Comparison of ENCODE assay signal across 21 cellular contexts in genomic region chr6:37673436-37673835, GRCh38. TPM values are rescaled to one million over a fixed set of nuclear protein-coding genes. Genes with fewer than 3 reads are reported as not detected.
A peak's percentile ranks its signal among the peaks of the same experiment; 100 is the strongest.
DNase-seq lines count a peak whose midpoint lies in the region; ATAC-seq and TF ChIP-seq lines count a peak whose summit lies in the region.
"Had no signal": no experiment of that assay in that cellular context is flagged by ENCODE, and none has a peak within 500 bp of the region (broad histone marks: within the 10 kb centered on the region; RNA-seq: fewer than 3 reads in every experiment).

No MANE protein-coding gene starts in this region.

- H3K36me3 ChIP-seq in GM23338 (ENCODE audit: insufficient read depth), result no peaks in the 10 kb centered on the region
- H3K36me3 ChIP-seq: left lung had no signal

- intact Hi-C loops in sciatic nerve (cut with DNase I) (no loop called here), lower leg skin (cut with DNase I; ENCODE audit: low total_unique reads) (no loop called here)

- no peak overlapping the region for H3K27ac Mint-ChIP-seq in GM23338
- H3K27ac Mint-ChIP-seq: activated naive CD4-positive, alpha-beta T cell treated with anti-CD3 and anti-CD28 coated beads, Interleukin-2, amount 50 U/mL, for 72 hours; activated T-cell treated with anti-CD3 and anti-CD28 coated beads, Interleukin-2, amount 50 U/mL, for 72 hours; natural killer cell treated with Interleukin-12 subunit alpha and Interleukin-12 subunit beta and Interleukin-15 and Interleukin-18, amount 100 ng/mL, for 72 hours; type B pancreatic cell had no signal

- TF ChIP-seq POLR2A in lower leg skin (IDR thresholded peaks at IDR 0.05), result no peak

- no peaks in the 10 kb centered on the region for H3K4me1 ChIP-seq in GM23338 (ENCODE audit: insufficient read depth)
- H3K4me1 ChIP-seq: left lung had no signal

- no peaks in the 10 kb centered on the region for H3K9me2 ChIP-seq in GM23338 (ENCODE audit: insufficient read depth)

- 60% methylated on average over 10 of the region's 10 CpGs for WGBS in lower leg skin, 2 donors

- no peaks in the 10 kb centered on the region for H3K36me3 Mint-ChIP-seq in GM23338 (ENCODE audit: low read depth)
- H3K36me3 Mint-ChIP-seq: activated naive CD4-positive, alpha-beta T cell treated with anti-CD3 and anti-CD28 coated beads, Interleukin-2, amount 50 U/mL, for 72 hours; natural killer cell treated with Interleukin-12 subunit alpha and Interleukin-12 subunit beta and Interleukin-15 and Interleukin-18, amount 100 ng/mL, for 72 hours; type B pancreatic cell had no signal

- H3K27me3 ChIP-seq in GM23338 (ENCODE audit: insufficient read depth), result no peaks in the 10 kb centered on the region
- H3K27me3 ChIP-seq: left lung had no signal

- no peak overlapping the region for H3K4me3 Mint-ChIP-seq in GM23338
- H3K4me3 Mint-ChIP-seq: activated T-cell treated with anti-CD3 and anti-CD28 coated beads, Interleukin-2, amount 50 U/mL, for 72 hours; natural killer cell treated with Interleukin-12 subunit alpha and Interleukin-12 subunit beta and Interleukin-15 and Interleukin-18, amount 100 ng/mL, for 72 hours; type B pancreatic cell had no signal

- no peaks in the 10 kb centered on the region for H4K20me1 ChIP-seq in GM23338 (replicated peaks; ENCODE audit: insufficient read depth)

- no peaks in the 10 kb centered on the region for H3F3A ChIP-seq in GM23338 (replicated peaks; ENCODE audit: low read depth)

- H3K9me3 Mint-ChIP-seq in GM23338, result no peaks in the 10 kb centered on the region
- H3K9me3 Mint-ChIP-seq: activated naive CD4-positive, alpha-beta T cell treated with anti-CD3 and anti-CD28 coated beads, Interleukin-2, amount 50 U/mL, for 72 hours; activated T-cell treated with anti-CD3 and anti-CD28 coated beads, Interleukin-2, amount 50 U/mL, for 72 hours; natural killer cell treated with Interleukin-12 subunit alpha and Interleukin-12 subunit beta and Interleukin-15 and Interleukin-18, amount 100 ng/mL, for 72 hours; type B pancreatic cell had no signal

- H3K27ac ChIP-seq in GM23338 (ENCODE audit: low read depth), result no peak overlapping the region
- H3K27ac ChIP-seq: coronary artery, left lung, skin epidermis had no signal

- no peak for TF ChIP-seq CTCF in GM23338 (conservative IDR thresholded peaks at IDR 0.05; ENCODE audit: low read depth in 2 of 2)
- TF ChIP-seq CTCF in lower leg skin (IDR thresholded peaks at IDR 0.05), result no peak

- H2AFZ ChIP-seq in GM23338, result no peak overlapping the region

- H3K27me3 Mint-ChIP-seq in GM23338 (ENCODE audit: insufficient read depth, low read depth, poor library complexity), result no peaks in the 10 kb centered on the region
- H3K27me3 Mint-ChIP-seq: natural killer cell treated with Interleukin-12 subunit alpha and Interleukin-12 subunit beta and Interleukin-15 and Interleukin-18, amount 100 ng/mL, for 72 hours had no signal

- DNase-seq in GM23338 (ENCODE audit: low spot score) (no peak), NCI-H2107 treated with DMSO at 0.1 percent for 48 hours (lab: John Stamatoyannopoulos, UW; ENCODE audit: unreplicated experiment) (peak; percentile 58), cerebellar cortex (ENCODE audit: low spot score) (peak; percentile 63), sciatic nerve (ENCODE audit: low spot score) (no peak), SIG-M5 treated with dmso at 0.1 percent for 504 hours (lab: John Stamatoyannopoulos, UW; ENCODE audit: unreplicated experiment) (no peak), lower leg skin (ENCODE audit: low spot score in 2 of 2) (no peak)
- no peak for DNase-seq in stimulated activated naive CD4-positive, alpha-beta T cell treated with Interleukin-2 at 50 U/mL for 16 hours (lab: John Stamatoyannopoulos, UW)
- DNase-seq: activated T-cell treated with anti-CD3 and anti-CD28 coated beads, Interleukin-2, amount 50 U/mL, for 72 hours; COR-L47; left lung; NCI-H1417 treated with DMSO at 0.1 percent for 48 hours; NCI-H748 treated with DMSO at 0.1 percent for 48 hours; Right ventricle myocardium superior; stimulated activated naive CD4-positive, alpha-beta T cell; SW 1271 had no signal

- no peak overlapping the region for H3K4me3 ChIP-seq in GM23338
- H3K4me3 ChIP-seq in lower leg skin (ENCODE audit: low read depth, poor library complexity, severe bottlenecking), result no peak overlapping the region
- H3K4me3 ChIP-seq: coronary artery, left lung, skin epidermis had no signal

- no peaks in the 10 kb centered on the region for H3K79me2 ChIP-seq in GM23338 (replicated peaks; ENCODE audit: insufficient read depth)

- H3K4me1 Mint-ChIP-seq in GM23338, result peaks cover 8% of the 10 kb centered on the region; the same call in 2 of the 3 replicates

- H3K4me2 ChIP-seq in GM23338, result no peak overlapping the region

- peak; percentile 62 for ATAC-seq in GM23338
- ATAC-seq in sciatic nerve, result peak; percentile 26
- ATAC-seq: activated naive CD4-positive, alpha-beta T cell treated with anti-CD3 and anti-CD28 coated beads, Interleukin-2, amount 50 U/mL, for 72 hours; activated T-cell treated with anti-CD3 and anti-CD28 coated beads, Interleukin-2, amount 50 U/mL, for 72 hours; HCT116; left lung; natural killer cell treated with Interleukin-12 subunit alpha and Interleukin-12 subunit beta and Interleukin-15 and Interleukin-18, amount 100 ng/mL, for 72 hours had no signal

TF ChIP-seq in GM23338, 12 proteins besides CTCF, POLR2A, EP300 and RAD21:
- TF ChIP-seq STAT1 (IDR thresholded peaks at IDR 0.05; ENCODE audit: unreplicated experiment), result no peak
- no peak for TF ChIP-seq REST (IDR thresholded peaks at IDR 0.05; ENCODE audit: unreplicated experiment)
- TF ChIP-seq NANOG (IDR thresholded peaks at IDR 0.05; ENCODE audit: borderline replicate concordance), result no peak
- TF ChIP-seq ETS1 (IDR thresholded peaks at IDR 0.05), result no peak

RNA-seq across cellular contexts. Expression of gene MDGA1, which starts 24.2 kb away (rescaled TPM):
- total RNA-seq in GM23338 (2014; rRNA removed; shearing (Covaris generic)), result 0.42 and 0.74 TPM in 2 replicates
- polyA plus RNA-seq in GM23338 (2016; fragmentation: Nextera tagmentation; extraction: Ambion mirVana), result 0.26 and 1.1 TPM in 2 replicates
- 13.8 TPM for total RNA-seq in sciatic nerve
- 10 to 100 TPM in 2 of 4 donors, 1 to 10 TPM in 2; 2.9 to 62.8 (median 8.1) TPM for total RNA-seq in lower leg skin

Comparison
In these comparisons a context has a peak if more than half of its experiments do, and no peak if none do; other contexts are left out.
1. DNase-seq: peak in NCI-H2107 treated with DMSO at 0.1 percent for 48 hours (single experiment) and cerebellar cortex (single experiment); none in GM23338 (single experiment), sciatic nerve (single experiment), SIG-M5 treated with dmso at 0.1 percent for 504 hours (single experiment), lower leg skin (0 of 2) and stimulated activated naive CD4-positive, alpha-beta T cell treated with Interleukin-2 at 50 U/mL for 16 hours (single experiment).